ENCODE assay signal across 8 cellular contexts in genomic region chr16:57147381-57148191, GRCh38. TPM values are rescaled to one million over a fixed set of nuclear protein-coding genes. Genes with fewer than 3 reads are reported as not detected.
A peak's percentile ranks its signal among the peaks of the same experiment; 100 is the strongest.
DNase-seq lines count a peak whose midpoint lies in the region; ATAC-seq and TF ChIP-seq lines count a peak whose summit lies in the region.

No MANE protein-coding gene starts in this region.

- TF ChIP-seq CTCF in CD4-positive, alpha-beta T cell (IDR thresholded peaks at IDR 0.05): no peak
- TF ChIP-seq CTCF in NB4 (IDR thresholded peaks at IDR 0.05; ENCODE audit: low read depth, low read length): no peak
- TF ChIP-seq CTCF in nephron progenitor cell (IDR thresholded peaks at IDR 0.05): no peak
- TF ChIP-seq CTCF in Caco-2 (IDR thresholded peaks at IDR 0.05; ENCODE audit: insufficient read depth in 1 of 2, low read depth in 1 of 2, low read length in 1 of 2, severe bottlenecking in 1 of 2, unreplicated experiment in 1 of 2): no peak

- no peak overlapping the region for H3K27ac ChIP-seq in CD4-positive, alpha-beta T cell (ENCODE audit: low read depth, low read length)
- peak overlapping the region; percentile 53 to 67 for H3K27ac ChIP-seq in esophagus (ENCODE audit: low read depth in 2 of 2, low read length in 1 of 2)

- H3K36me3 ChIP-seq in esophagus (ENCODE audit: control insufficient read depth in 2 of 2, insufficient read depth in 2 of 2, low read length in 1 of 2): peaks cover 2 to 5% of the 10 kb centered on the region in 2 donors
- H3K36me3 ChIP-seq in Caco-2 (ENCODE audit: control insufficient read depth, insufficient read depth, low read length): no peaks in the 10 kb centered on the region

- H3K9me3 ChIP-seq in CD4-positive, alpha-beta T cell (ENCODE audit: control insufficient read depth, low read length): no peaks in the 10 kb centered on the region
- no peaks in the 10 kb centered on the region for H3K9me3 ChIP-seq in esophagus (ENCODE audit: control insufficient read depth in 2 of 2, insufficient read depth in 1 of 2, low read depth in 1 of 2, low read length in 1 of 2)
- H3K9me3 ChIP-seq in Caco-2: no peaks in the 10 kb centered on the region

- peaks cover 30% of the 10 kb centered on the region for H3K4me1 Mint-ChIP-seq in CD4-positive, alpha-beta T cell (ENCODE audit: low read depth)
- peaks cover 53% of the 10 kb centered on the region for H3K4me1 Mint-ChIP-seq in nephron progenitor cell
- H3K4me1 Mint-ChIP-seq in Caco-2 (ENCODE audit: low read depth, unreplicated experiment): no peaks in the 10 kb centered on the region

- no peak overlapping the region for H3K4me3 Mint-ChIP-seq in CD4-positive, alpha-beta T cell
- peak overlapping the region; percentile 48 for H3K4me3 Mint-ChIP-seq in nephron progenitor cell
- no peak overlapping the region for H3K4me3 Mint-ChIP-seq in Caco-2 (ENCODE audit: unreplicated experiment)

- DNase-seq in CD4-positive, alpha-beta T cell: no peak
- peak; percentile 88 for DNase-seq in NB4 (ENCODE audit: low read depth)
- DNase-seq in nephron progenitor cell: no peak
- no peak for DNase-seq in kidney glomerular epithelial cell (lab: John Stamatoyannopoulos, UW)
- DNase-seq in LoVo (ENCODE audit: low spot score): no peak
- DNase-seq in Caco-2: no peak

- peaks cover 5 to 25% of the 10 kb centered on the region in 2 donors for H3K4me1 ChIP-seq in esophagus (ENCODE audit: control insufficient read depth in 2 of 2, insufficient read depth in 2 of 2, low read length in 1 of 2)
- H3K4me1 ChIP-seq in Caco-2: no peaks in the 10 kb centered on the region; the same call in 1 of the 2 replicates

- TF ChIP-seq POLR2A in NB4 (IDR thresholded peaks at IDR 0.05; ENCODE audit: extremely low read depth, insufficient read length): peak; percentile 12

- no TSS peak for BruUV-seq in Caco-2 (replicated peaks; lab: Mats Ljungman, UMichigan)

- H3K9me3 Mint-ChIP-seq in CD4-positive, alpha-beta T cell: no peaks in the 10 kb centered on the region
- H3K9me3 Mint-ChIP-seq in nephron progenitor cell: no peaks in the 10 kb centered on the region
- H3K9me3 Mint-ChIP-seq in Caco-2 (ENCODE audit: unreplicated experiment): no peaks in the 10 kb centered on the region

- WGBS in esophagus, 2 donors: 21 to 35% methylated on average over 14 of the region's 14 CpGs

- H3K27me3 ChIP-seq in CD4-positive, alpha-beta T cell (ENCODE audit: control insufficient read depth, insufficient read depth, low read length): no peaks in the 10 kb centered on the region
- H3K27me3 ChIP-seq in esophagus (ENCODE audit: control insufficient read depth in 1 of 2, insufficient read depth in 2 of 2, low read length in 2 of 2) (no peaks in the 10 kb centered on the region), Caco-2 (replicated peaks; ENCODE audit: control insufficient read depth, insufficient read depth, low read length) (no peaks in the 10 kb centered on the region)

- H3K4me3 ChIP-seq in NB4 (ENCODE audit: low read depth, low read length) (peak overlapping the region; percentile 1), esophagus (ENCODE audit: low read depth in 1 of 2, low read length in 2 of 2) (no peak overlapping the region), Caco-2 (ENCODE audit: low read depth, low read length) (no peak overlapping the region)

- H3K27ac Mint-ChIP-seq in CD4-positive, alpha-beta T cell: peak overlapping the region; percentile 9
- H3K27ac Mint-ChIP-seq in nephron progenitor cell (peak overlapping the region; percentile 22), Caco-2 (ENCODE audit: unreplicated experiment) (no peak overlapping the region)

- peaks cover 6% of the 10 kb centered on the region for H3K36me3 Mint-ChIP-seq in CD4-positive, alpha-beta T cell (ENCODE audit: low read depth)
- H3K36me3 Mint-ChIP-seq in nephron progenitor cell (ENCODE audit: low read depth): peaks cover 15% of the 10 kb centered on the region
- H3K36me3 Mint-ChIP-seq in Caco-2 (ENCODE audit: insufficient read depth, unreplicated experiment): peaks cover 17% of the 10 kb centered on the region

- no peaks in the 10 kb centered on the region for H3K27me3 Mint-ChIP-seq in CD4-positive, alpha-beta T cell
- H3K27me3 Mint-ChIP-seq in nephron progenitor cell (ENCODE audit: low read depth, poor library complexity): peaks cover 7% of the 10 kb centered on the region
- no peaks in the 10 kb centered on the region for H3K27me3 Mint-ChIP-seq in Caco-2 (ENCODE audit: insufficient read depth, unreplicated experiment)

- intact Hi-C loops in CD4-positive, alpha-beta T cell (cut with DNase I, micrococcal nuclease): no loop called here
- intact Hi-C loops in Caco-2 (cut with micrococcal nuclease; ENCODE audit: unreplicated experiment): loop anchor here (5.0 kb wide), 1 partner anchor 55 kb away; the partner anchor contains the start of gene CPNE2

- POLR2A ChIA-PET in CD4-positive, alpha-beta T cell (lab: Charles Lee): no interaction called here
- POLR2A ChIA-PET in Caco-2 (lab: Charles Lee): no interaction called here

- CTCF ChIA-PET in CD4-positive, alpha-beta T cell (lab: Charles Lee): no interaction called here
- CTCF ChIA-PET in Caco-2 (lab: Charles Lee): no interaction called here

- no peak for ATAC-seq in CD4-positive, alpha-beta T cell (ENCODE audit: poor library complexity)
- ATAC-seq in HG03460 (IDR thresholded peaks at IDR 0.05; ENCODE audit: unreplicated experiment): no peak

RNA-seq across cellular contexts. Expression of gene PSME3IP1, which starts 38.3 kb away (rescaled TPM):
- 10 to 100 TPM; 77.1 to 77.9 TPM for total RNA-seq in CD4-positive, alpha-beta T cell
- 10 to 100 TPM; 50.4 to 50.6 TPM for polyA plus RNA-seq in esophagus
- 141 and 143 TPM in 2 replicates for total RNA-seq in Caco-2 (2022)

RNA-seq across cellular contexts. Expression of gene RSPRY1, which starts 38.5 kb away (rescaled TPM):
- total RNA-seq in CD4-positive, alpha-beta T cell: 10 to 100 TPM; 19.9 to 21.3 TPM
- polyA plus RNA-seq in esophagus: 1 to 10 TPM; 7.5 to 9.8 TPM
- 56.7 and 57.7 TPM in 2 replicates for total RNA-seq in Caco-2 (2022)

RNA-seq across cellular contexts. Expression of gene CPNE2, which starts 55.2 kb away (rescaled TPM):
- total RNA-seq in CD4-positive, alpha-beta T cell: 1 to 10 TPM; 2.2 to 3.5 TPM
- polyA plus RNA-seq in esophagus: 10 to 100 TPM; 18.3 to 24.5 TPM
- 37.7 and 46.3 TPM in 2 replicates for total RNA-seq in Caco-2 (2022)
